ENCODE assay signal across 24 cellular contexts in genomic region chr13:52686381-52686780, GRCh38. TPM values are rescaled to one million over a fixed set of nuclear protein-coding genes. Genes with fewer than 3 reads are reported as not detected.
"Had no signal": no experiment of that assay in that cellular context is flagged by ENCODE, and none has a peak within 500 bp of the region (broad histone marks: within the 10 kb centered on the region; RNA-seq: fewer than 3 reads in every experiment).

No MANE protein-coding gene starts in this region.

- ATAC-seq: activated CD4-positive, CD25-positive, alpha-beta regulatory T cell treated with anti-CD3 and anti-CD28 coated beads, Interleukin-2, amount 50 U/mL, for 24 hours; activated CD8-positive, alpha-beta T cell treated with anti-CD3 and anti-CD28 coated beads, Interleukin-2, amount 10 ng/mL, durations not matched to agents 7 days and 5 days; activated T-cell treated with anti-CD3 and anti-CD28 coated beads, Interleukin-2, amount 50 U/mL, for 4 hours; foreskin keratinocyte; left lobe of liver; right lobe of liver; stimulated activated effector memory CD8-positive, alpha-beta T cell treated with anti-CD3 and anti-CD28 coated beads, Interleukin-12 subunit alpha, Interleukin-12 subunit beta, amount 100 ng/mL, for 72 hours; T-cell had no signal

- H2AFZ ChIP-seq: neural progenitor cell had no signal

- H3K9me3 ChIP-seq: ascending aorta, right lobe of liver, stomach had no signal

- DNase-seq: activated CD4-positive, alpha-beta T cell treated with anti-CD3 and anti-CD28 coated beads, Interleukin-2, amount 10 ng/mL, durations not matched to agents 7 days and 5 days; activated CD8-positive, alpha-beta T cell treated with anti-CD3 and anti-CD28 coated beads, Interleukin-2, amount 10 ng/mL, durations not matched to agents 7 days and 5 days; activated effector memory CD4-positive, alpha-beta T cell treated with Interleukin-2 at 50 U/mL for 16 hours; activated naive CD4-positive, alpha-beta T cell treated with anti-CD3 and anti-CD28 coated beads, Interleukin-2, amount 10 ng/mL, durations not matched to agents 7 days and 5 days; activated T-cell treated with anti-CD3 and anti-CD28 coated beads, Interleukin-2, amount 50 U/mL, for 4 hours; dermis blood vessel endothelial cell; foreskin keratinocyte; glutamatergic neuron; hypothalamus; midbrain; right lobe of liver; stimulated activated CD4-positive, alpha-beta T cell treated with anti-CD3 and anti-CD28 coated beads, Interleukin-4, amount 100 ng/mL, for 24 hours; stomach; T-cell had no signal

- H3K4me3 ChIP-seq: ascending aorta, lung, neural progenitor cell, right lobe of liver, smooth muscle cell, stomach had no signal

- H3K4me2 ChIP-seq: neural progenitor cell, smooth muscle cell had no signal

- H3K4me1 ChIP-seq: ascending aorta, foreskin keratinocyte, neural progenitor cell, right lobe of liver, stomach had no signal

- H3K9ac ChIP-seq: neural progenitor cell had no signal

- H3K27ac ChIP-seq: ascending aorta, foreskin keratinocyte, neural progenitor cell, right lobe of liver, stomach had no signal

- H3K27me3 ChIP-seq: ascending aorta, foreskin keratinocyte, neural progenitor cell, right lobe of liver, stomach had no signal

RNA-seq across cellular contexts. Expression of gene CNMD, which starts 53.2 kb away (rescaled TPM):
- total RNA-seq: activated CD4-positive, alpha-beta T cell treated with anti-CD3 and anti-CD28 coated beads, Interleukin-2, amount 10 ng/mL, durations not matched to agents 7 days and 5 days; activated CD8-positive, alpha-beta T cell treated with anti-CD3 and anti-CD28 coated beads, Interleukin-2, amount 10 ng/mL, durations not matched to agents 7 days and 5 days; activated T-cell treated with anti-CD3 and anti-CD28 coated beads, Interleukin-2, amount 50 U/mL, for 4 hours; ascending aorta; dermis blood vessel endothelial cell; foreskin keratinocyte; left lobe of liver; osteoblast; pulmonary artery endothelial cell; right lobe of liver; smooth muscle cell; stomach; T-cell had no signal
- polyA plus RNA-seq: foreskin keratinocyte, keratinocyte, smooth muscle cell, stomach had no signal
